ENCODE assay signal across 1 cellular context in genomic region chr6:26389349-26389799, GRCh38.
TF ChIP-seq lines count a peak whose summit lies in the region.

No MANE protein-coding gene starts in this region.

TF ChIP-seq in K562, 482 proteins besides CTCF, POLR2A, EP300 and RAD21 (continued from another document and continues in another):
- TF ChIP-seq GTF3C2 (IDR thresholded peaks at IDR 0.05; ENCODE audit: borderline replicate concordance, extremely low read depth, insufficient read length), result no peak
- no peak for TF ChIP-seq POLR2B (IDR thresholded peaks at IDR 0.05; ENCODE audit: low read depth, partially characterized antibody)
- TF ChIP-seq, protein P1, sequence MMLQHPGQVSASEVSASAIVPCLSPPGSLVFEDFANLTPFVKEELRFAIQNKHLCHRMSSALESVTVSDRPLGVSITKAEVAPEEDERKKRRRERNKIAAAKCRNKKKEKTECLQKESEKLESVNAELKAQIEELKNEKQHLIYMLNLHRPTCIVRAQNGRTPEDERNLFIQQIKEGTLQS (IDR thresholded peaks at IDR 0.05), result peak; percentile 95
- TF ChIP-seq, protein P1 (CRISPR knock-in tag; conservative IDR thresholded peaks at IDR 0.05), result 0 out of 2 replicates have a peak, but pooled peaks have one; percentile 25
- TF ChIP-seq TCF3 (CRISPR knock-in tag; IDR thresholded peaks at IDR 0.05), result peak; percentile 49
- no peak for TF ChIP-seq ZNF512 (tag; IDR thresholded peaks at IDR 0.05)
- TF ChIP-seq TRIM24 (IDR thresholded peaks at IDR 0.05), result peak; percentile 43 to 56; a peak in 2 of 4 replicates
- no peak for TF ChIP-seq FOS (IDR thresholded peaks at IDR 0.05; ENCODE audit: extremely low read depth, insufficient read length)
- TF ChIP-seq ZNF175 (CRISPR knock-in tag; IDR thresholded peaks at IDR 0.05; ENCODE audit: low read depth), result no peak
- no peak for TF ChIP-seq ZNF124 (CRISPR knock-in tag; IDR thresholded peaks at IDR 0.05)
- TF ChIP-seq SRSF9 (IDR thresholded peaks at IDR 0.05; ENCODE audit: borderline replicate concordance, low read depth, low read length), result no peak
- no peak for TF ChIP-seq ZBTB49 (CRISPR knock-in tag; IDR thresholded peaks at IDR 0.05; ENCODE audit: borderline replicate concordance)
- peak; percentile 97 for TF ChIP-seq PTBP1 (IDR thresholded peaks at IDR 0.05; ENCODE audit: low read depth, low read length)
- TF ChIP-seq, protein P2, sequence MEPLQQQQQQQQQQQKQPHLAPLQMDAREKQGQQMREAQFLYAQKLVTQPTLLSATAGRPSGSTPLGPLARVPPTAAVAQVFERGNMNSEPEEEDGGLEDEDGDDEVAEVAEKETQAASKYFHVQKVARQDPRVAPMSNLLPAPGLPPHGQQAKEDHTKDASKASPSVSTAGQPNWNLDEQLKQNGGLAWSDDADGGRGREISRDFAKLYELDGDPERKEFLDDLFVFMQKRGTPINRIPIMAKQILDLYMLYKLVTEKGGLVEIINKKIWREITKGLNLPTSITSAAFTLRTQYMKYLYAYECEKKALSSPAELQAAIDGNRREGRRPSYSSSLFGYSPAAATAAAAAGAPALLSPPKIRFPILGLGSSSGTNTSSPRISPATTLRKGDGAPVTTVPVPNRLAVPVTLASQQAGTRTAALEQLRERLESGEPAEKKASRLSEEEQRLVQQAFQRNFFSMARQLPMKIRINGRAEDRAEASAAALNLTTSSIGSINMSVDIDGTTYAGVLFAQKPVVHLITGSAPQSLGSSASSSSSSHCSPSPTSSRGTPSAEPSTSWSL (CRISPR knock-in tag; IDR thresholded peaks at IDR 0.05; ENCODE audit: borderline replicate concordance), result no peak
- TF ChIP-seq MBD2 (IDR thresholded peaks at IDR 0.05; ENCODE audit: borderline replicate concordance, low read depth), result no peak
- no peak for TF ChIP-seq ARID2 (IDR thresholded peaks at IDR 0.05)
- TF ChIP-seq GTF2E2 (tag; IDR thresholded peaks at IDR 0.05), result no peak
- TF ChIP-seq RUNX1 (IDR thresholded peaks at IDR 0.05; ENCODE audit: low read depth), result no peak
- no peak for TF ChIP-seq RB1 (IDR thresholded peaks at IDR 0.05; ENCODE audit: low read depth)
- TF ChIP-seq PCBP2 (IDR thresholded peaks at IDR 0.05; ENCODE audit: low read depth, low read length, poor library complexity, severe bottlenecking), result no peak
- TF ChIP-seq STAG1 (CRISPR knock-in tag; IDR thresholded peaks at IDR 0.05; ENCODE audit: borderline replicate concordance), result no peak
- 0 out of 2 replicates have a peak, but pooled peaks have one; percentile 62 for TF ChIP-seq CBFB (CRISPR knock-in tag; IDR thresholded peaks at IDR 0.05)
- no peak for TF ChIP-seq SUPT5H (IDR thresholded peaks at IDR 0.05)
- TF ChIP-seq SFPQ (IDR thresholded peaks at IDR 0.05; ENCODE audit: low read depth, low read length), result no peak
- peak; percentile 92 for TF ChIP-seq ETV5 (CRISPR knock-in tag; IDR thresholded peaks at IDR 0.05; ENCODE audit: low read depth)
- no peak for TF ChIP-seq PREB (CRISPR knock-in tag; IDR thresholded peaks at IDR 0.05)
- no peak for TF ChIP-seq ZNF3 (CRISPR knock-in tag; IDR thresholded peaks at IDR 0.05)
- TF ChIP-seq ZFP30 (CRISPR knock-in tag; IDR thresholded peaks at IDR 0.05; ENCODE audit: borderline replicate concordance), result no peak
- TF ChIP-seq TEAD4 (IDR thresholded peaks at IDR 0.05; ENCODE audit: low read length), result no peak
- no peak for TF ChIP-seq TEAD4 (CRISPR knock-in tag; IDR thresholded peaks at IDR 0.05; ENCODE audit: borderline replicate concordance)
- TF ChIP-seq CBFA2T2 (conservative IDR thresholded peaks at IDR 0.05), result no peak
- no peak for TF ChIP-seq SMARCB1 (IDR thresholded peaks at IDR 0.05; ENCODE audit: insufficient read length, low read depth)
- TF ChIP-seq ZBTB7A (IDR thresholded peaks at IDR 0.05; ENCODE audit: borderline replicate concordance, control insufficient read depth, low read depth, low read length), result no peak
- TF ChIP-seq SMAD4 (CRISPR knock-in tag; conservative IDR thresholded peaks at IDR 0.05), result no peak; the same call in 1 of the 2 replicates
- TF ChIP-seq NFYB (IDR thresholded peaks at IDR 0.05; ENCODE audit: extremely low read depth, insufficient read length), result no peak
- no peak for TF ChIP-seq ZNF780A (CRISPR knock-in tag; IDR thresholded peaks at IDR 0.05)
- TF ChIP-seq POLR2G (IDR thresholded peaks at IDR 0.05; ENCODE audit: low read depth, low read length), result no peak
- TF ChIP-seq NFIC (IDR thresholded peaks at IDR 0.05), result 0 out of 2 replicates have a peak, but pooled peaks have one; percentile 5
- TF ChIP-seq RERE (CRISPR knock-in tag; IDR thresholded peaks at IDR 0.05; ENCODE audit: borderline replicate concordance), result no peak
- TF ChIP-seq GABPA (tag; conservative IDR thresholded peaks at IDR 0.05; ENCODE audit: low read depth), result peak; percentile 39; the same call in 1 of the 2 replicates
- no peak; a peak in 1 of 4 replicates for TF ChIP-seq FOXK2 (conservative IDR thresholded peaks at IDR 0.05 in 1 of 2, IDR thresholded peaks at IDR 0.05 in 1 of 2; ENCODE audit: low read depth in 2 of 2)
- no peak for TF ChIP-seq YBX1 (IDR thresholded peaks at IDR 0.05)
- TF ChIP-seq ZNF764 (CRISPR knock-in tag; IDR thresholded peaks at IDR 0.05; ENCODE audit: low read depth), result no peak
- 0 out of 2 replicates have a peak, but pooled peaks have one; percentile 14 for TF ChIP-seq RAD51 (IDR thresholded peaks at IDR 0.05; ENCODE audit: borderline replicate concordance, low read depth)
- TF ChIP-seq STAT5A (IDR thresholded peaks at IDR 0.05; ENCODE audit: borderline replicate concordance, low read length), result no peak
